38 cellular contexts compared by ENCODE assay signal in the genomic region with DNA sequence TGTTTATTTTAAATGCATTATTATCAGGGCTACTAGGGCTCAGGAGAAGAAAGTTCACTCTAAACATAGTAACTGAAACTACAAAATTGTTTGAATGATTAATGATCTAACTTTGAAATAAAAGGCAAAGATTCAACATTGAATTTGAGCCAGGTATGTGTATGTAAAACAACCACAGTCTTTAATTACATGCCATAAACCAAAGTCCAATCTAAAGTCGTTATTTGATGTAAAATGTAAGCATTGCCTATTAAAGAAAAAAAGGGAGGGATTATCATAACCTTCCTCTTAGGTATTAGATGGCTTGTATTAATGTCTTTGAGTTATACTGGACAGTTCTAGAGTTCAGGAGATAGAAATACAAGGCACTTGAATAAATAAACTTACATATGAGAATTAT.
"Had no signal": no experiment of that assay in that cellular context is flagged by ENCODE, and none has a peak within 500 bp of the region (broad histone marks: within the 10 kb centered on the region; RNA-seq: fewer than 3 reads in every experiment).

No MANE protein-coding gene starts in this region.

- H3K27me3 ChIP-seq: adrenal gland, body of pancreas, cardiac muscle cell, esophagus muscularis mucosa, gastroesophageal sphincter had no signal

- H3K9me3 Mint-ChIP-seq: activated B cell treated with CpG ODN at 0.5 μM for 24 hours; activated naive CD4-positive, alpha-beta T cell treated with anti-CD3 and anti-CD28 coated beads for 36 hours; activated naive CD4-positive, alpha-beta T cell treated with anti-CD3 and anti-CD28 coated beads, Interleukin-2, amount 50 U/mL, for 24 hours; activated T-helper 1 cell treated with anti-CD3 and anti-CD28 coated beads, Interleukin-12 subunit alpha, Interleukin-12 subunit beta, Interleukin-2, Interleukin-4 antibody, amounts not matched to agents 30 ng/mL and 10 ng/mL and 1 ng/mL, durations not matched to agents 14 hours and 24 hours and 36 hours; activated T-helper 2 cell treated with anti-CD3 and anti-CD28 coated beads, Interferon-gamma antibody, Interleukin-2, Interleukin-4, amounts not matched to agents 10 μg/mL and 5 μg/mL and 100 μg/mL, durations not matched to agents 14 hours and 24 hours and 36 hours; T-helper 2 cell treated with Interferon-gamma antibody and Interleukin-4, amounts not matched to agents 5 μg/mL and 100 μg/mL, for 36 hours had no signal

- H3K27ac ChIP-seq: adrenal gland, body of pancreas, cardiac muscle cell, esophagus muscularis mucosa, gastroesophageal sphincter, WERI-Rb-1 had no signal

- H3K27ac Mint-ChIP-seq: activated B cell treated with CpG ODN at 0.5 μM for 24 hours; activated CD8-positive, alpha-beta memory T cell treated with anti-CD3 and anti-CD28 coated beads, Interleukin-2, amount 10 ng/mL, durations not matched to agents 7 days and 5 days; activated CD8-positive, alpha-beta T cell treated with anti-CD3 and anti-CD28 coated beads, Interleukin-2, amount 10 ng/mL, durations not matched to agents 7 days and 5 days; activated naive CD4-positive, alpha-beta T cell treated with anti-CD3 and anti-CD28 coated beads for 36 hours; activated naive CD4-positive, alpha-beta T cell treated with anti-CD3 and anti-CD28 coated beads, Interleukin-2, amount 50 U/mL, for 24 hours; activated naive CD8-positive, alpha-beta T cell treated with anti-CD3 and anti-CD28 coated beads for 36 hours; activated naive CD8-positive, alpha-beta T cell treated with anti-CD3 and anti-CD28 coated beads, Interleukin-2, amount 50 U/mL, for 24 hours; activated T-helper 1 cell treated with anti-CD3 and anti-CD28 coated beads, Interleukin-12 subunit alpha, Interleukin-12 subunit beta, Interleukin-2, Interleukin-4 antibody, amounts not matched to agents 30 ng/mL and 10 ng/mL and 1 ng/mL, durations not matched to agents 14 hours and 24 hours and 36 hours; activated T-helper 2 cell treated with anti-CD3 and anti-CD28 coated beads, Interferon-gamma antibody, Interleukin-2, Interleukin-4, amounts not matched to agents 10 μg/mL and 5 μg/mL and 100 μg/mL, durations not matched to agents 14 hours and 24 hours and 36 hours; effector memory CD8-positive, alpha-beta T cell; T-helper 17 cell; T-helper 2 cell treated with Interferon-gamma antibody and Interleukin-4, amounts not matched to agents 5 μg/mL and 100 μg/mL, for 36 hours had no signal

- H3K4me3 ChIP-seq: adrenal gland, body of pancreas, cardiac muscle cell, esophagus muscularis mucosa, gastroesophageal sphincter had no signal

- H3K4me3 Mint-ChIP-seq: activated B cell treated with CpG ODN at 0.5 μM for 24 hours; activated CD8-positive, alpha-beta memory T cell treated with anti-CD3 and anti-CD28 coated beads, Interleukin-2, amount 10 ng/mL, durations not matched to agents 7 days and 5 days; activated CD8-positive, alpha-beta T cell treated with anti-CD3 and anti-CD28 coated beads, Interleukin-2, amount 10 ng/mL, durations not matched to agents 7 days and 5 days; activated naive CD4-positive, alpha-beta T cell treated with anti-CD3 and anti-CD28 coated beads for 36 hours; activated naive CD4-positive, alpha-beta T cell treated with anti-CD3 and anti-CD28 coated beads, Interleukin-2, amount 50 U/mL, for 24 hours; activated naive CD8-positive, alpha-beta T cell treated with anti-CD3 and anti-CD28 coated beads for 36 hours; activated naive CD8-positive, alpha-beta T cell treated with anti-CD3 and anti-CD28 coated beads, Interleukin-2, amount 50 U/mL, for 24 hours; activated T-helper 1 cell treated with anti-CD3 and anti-CD28 coated beads, Interleukin-12 subunit alpha, Interleukin-12 subunit beta, Interleukin-2, Interleukin-4 antibody, amounts not matched to agents 30 ng/mL and 10 ng/mL and 1 ng/mL, durations not matched to agents 14 hours and 24 hours and 36 hours; effector memory CD8-positive, alpha-beta T cell; T-helper 17 cell; T-helper 2 cell treated with Interferon-gamma antibody and Interleukin-4, amounts not matched to agents 5 μg/mL and 100 μg/mL, for 36 hours had no signal

- DNase-seq: activated B cell treated with CpG ODN at 0.5 μM for 24 hours; activated CD4-positive, alpha-beta T cell treated with anti-CD3 and anti-CD28 coated beads for 48 hours; activated CD4-positive, alpha-beta T cell treated with anti-CD3 and anti-CD28 coated beads, Interleukin-2, amount 50 U/mL, for 1 hour; activated CD4-positive, alpha-beta T cell treated with anti-CD3 and anti-CD28 coated beads, Interleukin-2, amount 50 U/mL, for 48 hours; activated CD8-positive, alpha-beta memory T cell treated with anti-CD3 and anti-CD28 coated beads, Interleukin-2, amount 10 ng/mL, durations not matched to agents 7 days and 5 days; activated CD8-positive, alpha-beta memory T cell treated with anti-CD3 and anti-CD28 coated beads, Interleukin-2, amount 50 U/mL, for 4 hours; activated CD8-positive, alpha-beta T cell treated with anti-CD3 and anti-CD28 coated beads, Interleukin-2, amount 10 ng/mL, durations not matched to agents 7 days and 5 days; activated effector memory CD4-positive, alpha-beta T cell treated with anti-CD3 and anti-CD28 coated beads, Interleukin-2, amount 50 U/mL, for 16 hours; activated naive CD4-positive, alpha-beta T cell treated with anti-CD3 and anti-CD28 coated beads for 36 hours; activated naive CD8-positive, alpha-beta T cell treated with anti-CD3 and anti-CD28 coated beads for 36 hours; activated naive CD8-positive, alpha-beta T cell treated with anti-CD3 and anti-CD28 coated beads, Interleukin-2, amount 50 U/mL, for 24 hours; activated T-cell treated with anti-CD3 and anti-CD28 coated beads, Interleukin-2, amount 50 U/mL, for 1 hour; activated T-cell treated with anti-CD3 and anti-CD28 coated beads, Interleukin-2, amount 50 U/mL, for 48 hours; adrenal gland; amygdala; aorta; body of pancreas; central memory CD4-positive, alpha-beta T cell; cerebellar nuclear complex; cortex of kidney; dermis blood vessel endothelial cell; effector CD4-positive, alpha-beta T cell; effector memory CD8-positive, alpha-beta T cell; erythroblast; foreskin melanocyte; SW 1271; T-helper 1 cell; T-helper 17 cell; T1000; WERI-Rb-1 had no signal

- H3K4me1 ChIP-seq: adrenal gland, body of pancreas, esophagus muscularis mucosa, gastroesophageal sphincter had no signal

- H3K9me3 ChIP-seq: adrenal gland, body of pancreas, esophagus muscularis mucosa had no signal

- H3K4me1 Mint-ChIP-seq: activated B cell treated with CpG ODN at 0.5 μM for 24 hours; activated CD8-positive, alpha-beta memory T cell treated with anti-CD3 and anti-CD28 coated beads, Interleukin-2, amount 10 ng/mL, durations not matched to agents 7 days and 5 days; activated naive CD4-positive, alpha-beta T cell treated with anti-CD3 and anti-CD28 coated beads, Interleukin-2, amount 50 U/mL, for 24 hours; activated naive CD8-positive, alpha-beta T cell treated with anti-CD3 and anti-CD28 coated beads for 36 hours; activated naive CD8-positive, alpha-beta T cell treated with anti-CD3 and anti-CD28 coated beads, Interleukin-2, amount 50 U/mL, for 24 hours; T-helper 17 cell had no signal

- ATAC-seq: activated CD4-positive, CD25-positive, alpha-beta regulatory T cell treated with anti-CD3 and anti-CD28 coated beads, Interleukin-2, amount 50 U/mL, for 24 hours; activated CD8-positive, alpha-beta memory T cell treated with anti-CD3 and anti-CD28 coated beads, Interleukin-2, amount 10 ng/mL, durations not matched to agents 7 days and 5 days; activated CD8-positive, alpha-beta T cell treated with anti-CD3 and anti-CD28 coated beads, Interleukin-2, amount 10 ng/mL, durations not matched to agents 7 days and 5 days; activated naive CD8-positive, alpha-beta T cell treated with anti-CD3 and anti-CD28 coated beads, Interleukin-2, amount 50 U/mL, for 24 hours; body of pancreas; effector memory CD8-positive, alpha-beta T cell; gastroesophageal sphincter; T-helper 17 cell had no signal

- H3K36me3 Mint-ChIP-seq: activated CD8-positive, alpha-beta memory T cell treated with anti-CD3 and anti-CD28 coated beads, Interleukin-2, amount 10 ng/mL, durations not matched to agents 7 days and 5 days; activated naive CD8-positive, alpha-beta T cell treated with anti-CD3 and anti-CD28 coated beads for 36 hours had no signal

- H3K36me3 ChIP-seq: adrenal gland, cardiac muscle cell, esophagus muscularis mucosa, gastroesophageal sphincter, WERI-Rb-1 had no signal
